ENCODE assay signal across 28 cellular contexts in the genomic region with DNA sequence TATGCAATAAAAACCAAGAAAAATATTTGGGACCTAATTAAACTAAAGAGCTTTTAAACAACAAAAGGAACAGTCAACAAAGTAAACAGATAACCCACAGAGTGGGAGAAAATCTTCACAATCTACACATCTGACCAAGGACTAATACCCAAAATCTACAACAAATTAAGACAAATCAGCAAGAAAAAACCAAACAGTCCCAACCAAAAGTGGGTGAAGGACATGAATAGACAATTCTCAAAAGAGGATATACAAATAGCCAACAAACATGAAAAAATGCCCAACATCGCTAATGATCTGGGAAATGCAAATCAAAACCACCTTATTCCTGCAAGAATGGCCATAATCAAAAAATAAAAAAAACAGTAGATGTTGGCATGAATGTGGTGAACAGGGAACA.
DNase-seq lines count a peak whose midpoint lies in the region; TF ChIP-seq lines count a peak whose summit lies in the region.
"Had no signal": no experiment of that assay in that cellular context is flagged by ENCODE, and none has a peak within 500 bp of the region (broad histone marks: within the 10 kb centered on the region; RNA-seq: fewer than 3 reads in every experiment).

No MANE protein-coding gene starts in this region.

- no peaks in the 10 kb centered on the region for H3K36me3 ChIP-seq in HEK293 (ENCODE audit: control insufficient read depth in 2 of 2, insufficient read depth in 1 of 2, low read length in 2 of 2)
- peaks cover 16% of the 10 kb centered on the region for H3K36me3 ChIP-seq in Karpas-422 (ENCODE audit: insufficient read depth, low read length)
- no peaks in the 10 kb centered on the region for H3K36me3 ChIP-seq in osteoblast (ENCODE audit: insufficient read depth, low read length)
- H3K36me3 ChIP-seq: BE2C; BLaER1; BLaER1 treated with 17β-estradiol and CSF1 and Interleukin-3, amounts not matched to agents 10 nM and 100 nM had no signal

- H3K79me2 ChIP-seq in Karpas-422 (ENCODE audit: low read length) (no peaks in the 10 kb centered on the region), osteoblast (ENCODE audit: insufficient read depth, low read length) (no peaks in the 10 kb centered on the region)

- CTCF ChIA-PET in HEK293 (lab: Yijun Ruan, JAX): no interaction called here

- no peaks in the 10 kb centered on the region for H3K9me2 ChIP-seq in Karpas-422 (replicated peaks; ENCODE audit: insufficient read depth, low read length)

- H4K20me1 ChIP-seq in Karpas-422 (ENCODE audit: insufficient read depth, low read depth, low read length): no peaks in the 10 kb centered on the region
- H4K20me1 ChIP-seq in osteoblast (ENCODE audit: insufficient read depth, low read length): no peaks in the 10 kb centered on the region
- H4K20me1 ChIP-seq: BLaER1; BLaER1 treated with 17β-estradiol and CSF1 and Interleukin-3, amounts not matched to agents 10 nM and 100 nM had no signal

- H3K4me2 ChIP-seq in Karpas-422 (ENCODE audit: low read depth, low read length, poor library complexity, severe bottlenecking) (no peak overlapping the region), osteoblast (ENCODE audit: insufficient read depth, low read length) (no peak overlapping the region)
- H3K4me2 ChIP-seq: A549; BLaER1; BLaER1 treated with 17β-estradiol and CSF1 and Interleukin-3, amounts not matched to agents 10 nM and 100 nM had no signal

- no peak overlapping the region for H3K9ac ChIP-seq in Karpas-422 (ENCODE audit: low read length)
- H3K9ac ChIP-seq: BLaER1; BLaER1 treated with 17β-estradiol and CSF1 and Interleukin-3, amounts not matched to agents 10 nM and 100 nM had no signal

- POLR2A ChIA-PET in HEK293 (lab: Yijun Ruan, JAX): no interaction called here

- DNase-seq in Karpas-422: no peak
- DNase-seq in NCI-H2081 treated with DMSO at 0.1 percent for 48 hours (lab: John Stamatoyannopoulos, UW): no peak
- no peak for DNase-seq in osteoblast (ENCODE audit: insufficient read length, low spot score, missing footprints)
- DNase-seq: 8988T; ACHN; AML-193; BE2C; C1 segment of cervical spinal cord; Caco-2; Calu3; CD4-positive, alpha-beta memory T cell; CD4-positive, alpha-beta T cell; CD4-positive, CD25-positive, alpha-beta regulatory T cell; CD8-positive, alpha-beta memory T cell; CD8-positive, alpha-beta T cell; COR-L47; DMS153; DMS53; DMS79; DMS79 treated with DMSO at 0.1 percent for 48 hours; DND-41; EL had no signal

- H3K4me1 ChIP-seq in HEK293 (ENCODE audit: control insufficient read depth, insufficient read depth, low read length): no peaks in the 10 kb centered on the region
- H3K4me1 ChIP-seq in Karpas-422 (ENCODE audit: low read length): peaks cover 7% of the 10 kb centered on the region; the same call in 1 of the 2 replicates
- no peaks in the 10 kb centered on the region for H3K4me1 ChIP-seq in osteoblast (ENCODE audit: insufficient read depth, low read length)
- H3K4me1 ChIP-seq: A549; BE2C; BLaER1; BLaER1 treated with 17β-estradiol and CSF1 and Interleukin-3, amounts not matched to agents 10 nM and 100 nM; Caco-2 had no signal

- H3K9me3 ChIP-seq in HEK293 (ENCODE audit: control insufficient read depth, insufficient read depth, low read depth, low read length) (no peaks in the 10 kb centered on the region), Karpas-422 (ENCODE audit: low read length) (peaks cover 38% of the 10 kb centered on the region), osteoblast (ENCODE audit: low read depth, low read length) (no peaks in the 10 kb centered on the region)
- H3K9me3 ChIP-seq: BE2C, Caco-2 had no signal

- H3K4me3 ChIP-seq in HEK293 (ENCODE audit: low read depth, low read length): no peak overlapping the region
- H3K4me3 ChIP-seq in Karpas-422 (ENCODE audit: low read length): no peak overlapping the region
- H3K4me3 ChIP-seq in osteoblast (ENCODE audit: insufficient read depth, low read length): no peak overlapping the region
- H3K4me3 ChIP-seq: A549; BLaER1; BLaER1 treated with 17β-estradiol and CSF1 and Interleukin-3, amounts not matched to agents 10 nM and 100 nM had no signal

- H3K27me3 ChIP-seq in Karpas-422 (ENCODE audit: low read length) (no peaks in the 10 kb centered on the region), osteoblast (ENCODE audit: insufficient read depth, low read length) (no peaks in the 10 kb centered on the region)
- H3K27me3 ChIP-seq: BE2C; BLaER1; BLaER1 treated with 17β-estradiol and CSF1 and Interleukin-3, amounts not matched to agents 10 nM and 100 nM had no signal

- peak overlapping the region; percentile 75; the same call in 1 of the 2 replicates for H2AFZ ChIP-seq in Karpas-422 (ENCODE audit: low read length)
- H2AFZ ChIP-seq in osteoblast (ENCODE audit: low read length): no peak overlapping the region

- H3K27ac ChIP-seq in HEK293 (ENCODE audit: extremely low read depth, low read depth, low read length) (no peak overlapping the region), Karpas-422 (ENCODE audit: low read length) (no peak overlapping the region), osteoblast (ENCODE audit: low read depth, low read length) (no peak overlapping the region)
- H3K27ac ChIP-seq: 22Rv1; A549; BLaER1; BLaER1 treated with 17β-estradiol and CSF1 and Interleukin-3, amounts not matched to agents 10 nM and 100 nM; C4-2B had no signal

- TF ChIP-seq CTCF in HEK293 (tag by site-specific recombination; IDR thresholded peaks at IDR 0.05) (no peak), osteoblast (IDR thresholded peaks at IDR 0.05; ENCODE audit: extremely low read depth, low read depth, low read length) (no peak)

TF ChIP-seq in HEK293, 187 proteins besides CTCF, POLR2A, EP300 and RAD21:
- TF ChIP-seq ZNF830 (tag by site-specific recombination; IDR thresholded peaks at IDR 0.05; ENCODE audit: low read depth) (no peak), ZNF558 (tag by site-specific recombination; IDR thresholded peaks at IDR 0.05) (peak; percentile 92)
TF ChIP-seq in HEK293: peak in this region for 1.
